Comparison of ENCODE assay signal across 9 cellular contexts in the genomic region with DNA sequence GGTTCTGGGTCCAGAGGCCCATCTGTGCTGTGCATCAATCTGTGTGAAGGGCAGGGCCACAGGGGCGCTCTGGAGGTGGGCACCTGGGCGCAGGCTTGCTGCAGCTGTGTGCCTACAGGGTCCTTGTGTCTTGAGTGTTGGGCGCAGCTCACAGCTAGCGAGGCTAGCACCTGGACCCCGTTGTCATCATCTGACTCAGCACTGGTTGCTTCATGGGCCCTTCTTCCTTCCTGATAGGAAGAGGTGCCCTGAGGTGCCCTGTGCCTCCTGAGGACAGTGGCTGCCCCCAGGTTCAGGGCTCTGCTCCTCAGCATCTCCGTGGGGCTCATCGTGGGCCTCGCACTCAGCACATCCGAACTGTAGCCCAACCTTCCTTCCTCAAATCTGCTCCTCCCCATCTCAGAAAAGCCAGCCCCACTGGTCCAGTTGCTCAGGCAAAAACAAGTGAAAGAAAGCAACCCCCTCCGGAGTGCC. TPM values are rescaled to one million over a fixed set of nuclear protein-coding genes. Genes with fewer than 3 reads are reported as not detected.
A peak's percentile ranks its signal among the peaks of the same experiment; 100 is the strongest.
DNase-seq lines count a peak whose midpoint lies in the region; ATAC-seq and TF ChIP-seq lines count a peak whose summit lies in the region.
"Had no signal": no experiment of that assay in that cellular context is flagged by ENCODE, and none has a peak within 500 bp of the region (broad histone marks: within the 10 kb centered on the region; RNA-seq: fewer than 3 reads in every experiment).

No MANE protein-coding gene starts in this region.

- TF ChIP-seq CTCF in endodermal cell (conservative IDR thresholded peaks at IDR 0.05) (no peak), gastrocnemius medialis (IDR thresholded peaks at IDR 0.05 in 4 of 5, conservative IDR thresholded peaks at IDR 0.05 in 1 of 5) (no peak)

- H3K9ac ChIP-seq in endodermal cell (ENCODE audit: extremely low read depth, low read length, poor library complexity, severe bottlenecking) = no peak overlapping the region

- H3K4me1 Mint-ChIP-seq in endodermal cell = peaks cover 53% of the 10 kb centered on the region

- 80 to 83% methylated on average over 10 of the region's 10 CpGs for WGBS in endodermal cell (ENCODE audit: insufficient coverage in 1 of 2, insufficient read length in 1 of 2), 2 experiments

- DNase-seq in RPMI7951 (ENCODE audit: low read depth) (peak; percentile 11), endodermal cell (no peak), gastrocnemius medialis (peak in 1 of 2 donors; percentile 42), hepatic stellate cell (ENCODE audit: low spot score) (no peak), DMS53 treated with DMSO at 0.1 percent for 48 hours (lab: John Stamatoyannopoulos, UW; ENCODE audit: unreplicated experiment) (no peak), NCI-H2081 (lab: John Stamatoyannopoulos, UW) (no peak), HPDE6-E6E7 (ENCODE audit: extremely low spot score) (no peak)
- DNase-seq: NCI-H1105 had no signal

- H3K4me1 ChIP-seq in endodermal cell (ENCODE audit: control insufficient read depth, insufficient read depth, low read length) (peaks cover 37% of the 10 kb centered on the region), gastrocnemius medialis (peaks cover 68 to 71% of the 10 kb centered on the region in 2 donors)

- H3K27ac ChIP-seq in endodermal cell (ENCODE audit: low read depth, low read length) (peak overlapping the region; percentile 65), gastrocnemius medialis (peak overlapping the region; percentile 58 to 85 (median 80))

- no peak overlapping the region for H3K4me3 Mint-ChIP-seq in endodermal cell

- intact Hi-C loops in gastrocnemius medialis (cut with DNase I; ENCODE audit: low total_unique reads) = no loop called here

- peaks cover 18% of the 10 kb centered on the region for H3K36me3 ChIP-seq in endodermal cell (ENCODE audit: control insufficient read depth, insufficient read depth, low read length)
- peaks cover 0 to 2% of the 10 kb centered on the region in 2 donors for H3K36me3 ChIP-seq in gastrocnemius medialis

- H3K9me3 ChIP-seq in endodermal cell (ENCODE audit: control insufficient read depth, low read length) = no peaks in the 10 kb centered on the region
- H3K9me3 ChIP-seq in gastrocnemius medialis = no peaks in the 10 kb centered on the region

- peak; percentile 21 for TF ChIP-seq POLR2A in GM19099 (IDR thresholded peaks at IDR 0.05; ENCODE audit: extremely low read depth, insufficient read length, low read depth)
- TF ChIP-seq POLR2A in gastrocnemius medialis (IDR thresholded peaks at IDR 0.05) = no peak

- no peak for ATAC-seq in gastrocnemius medialis

- H3K9me3 Mint-ChIP-seq in endodermal cell = peaks cover 4% of the 10 kb centered on the region

- no peaks in the 10 kb centered on the region for H3K27me3 ChIP-seq in endodermal cell (ENCODE audit: control insufficient read depth, insufficient read depth, low read length, poor library complexity, severe bottlenecking)
- no peaks in the 10 kb centered on the region for H3K27me3 ChIP-seq in gastrocnemius medialis

- H3K4me3 ChIP-seq in endodermal cell (ENCODE audit: low read length) (no peak overlapping the region), gastrocnemius medialis (peak overlapping the region in 1 of 4 donors; percentile 27)

- in situ Hi-C loops in gastrocnemius medialis (cut with MboI; ENCODE audit: low sequenced_read_pairs in 4 of 4) = no loop called here

- H3K27me3 Mint-ChIP-seq in endodermal cell (ENCODE audit: insufficient read depth) = no peaks in the 10 kb centered on the region

- H3K36me3 Mint-ChIP-seq in endodermal cell (ENCODE audit: low read depth) = peaks cover 7% of the 10 kb centered on the region

- H3K27ac Mint-ChIP-seq in endodermal cell = peak overlapping the region; percentile 92

RNA-seq across cellular contexts. Expression of a gene that starts 54.8 kb away (rescaled TPM):
- 21.9 and 23.9 TPM in 2 replicates for total RNA-seq in RPMI7951 (2014; rRNA removed; shearing (Covaris generic))
- total RNA-seq in endodermal cell (100 to 1,000 TPM; 115 to 126 TPM), gastrocnemius medialis (10 to 100 TPM; 17.7 to 51.4 (median 40.1) TPM)
- 62.7 TPM for polyA plus RNA-seq in endodermal cell (2013, experiment 1 of 2)
- 56.7 TPM for polyA plus RNA-seq in endodermal cell (2013, experiment 2 of 2)

RNA-seq across cellular contexts. Expression of a gene that starts 55.1 kb away (rescaled TPM):
- total RNA-seq in RPMI7951 (2014; rRNA removed; shearing (Covaris generic)) = 0.68 and 0.96 TPM in 2 replicates
- 1 to 10 TPM; 2.9 to 5.0 TPM for total RNA-seq in endodermal cell
- polyA plus RNA-seq in endodermal cell (2013, experiment 1 of 2) = 3.5 TPM
- polyA plus RNA-seq in endodermal cell (2013, experiment 2 of 2) = 2.5 TPM
- 1 to 10 TPM in 1 of 4 donors, under 1 TPM in 1, not detected in 2; 0.80 to 1.7 TPM for total RNA-seq in gastrocnemius medialis

RNA-seq across cellular contexts. Expression of a gene that starts 55.7 kb away (rescaled TPM):
- total RNA-seq in RPMI7951 (2014; rRNA removed; shearing (Covaris generic)) = 282 and 300 TPM in 2 replicates
- 100 to 1,000 TPM; 408 to 446 TPM for total RNA-seq in endodermal cell
- polyA plus RNA-seq in endodermal cell (2013, experiment 1 of 2) = 206 TPM
- 187 TPM for polyA plus RNA-seq in endodermal cell (2013, experiment 2 of 2)
- 100 to 1,000 TPM in 1 of 4 donors, 10 to 100 TPM in 3; 41.8 to 201 (median 50.5) TPM for total RNA-seq in gastrocnemius medialis
